8 cellular contexts compared by ENCODE assay signal in the genomic region with DNA sequence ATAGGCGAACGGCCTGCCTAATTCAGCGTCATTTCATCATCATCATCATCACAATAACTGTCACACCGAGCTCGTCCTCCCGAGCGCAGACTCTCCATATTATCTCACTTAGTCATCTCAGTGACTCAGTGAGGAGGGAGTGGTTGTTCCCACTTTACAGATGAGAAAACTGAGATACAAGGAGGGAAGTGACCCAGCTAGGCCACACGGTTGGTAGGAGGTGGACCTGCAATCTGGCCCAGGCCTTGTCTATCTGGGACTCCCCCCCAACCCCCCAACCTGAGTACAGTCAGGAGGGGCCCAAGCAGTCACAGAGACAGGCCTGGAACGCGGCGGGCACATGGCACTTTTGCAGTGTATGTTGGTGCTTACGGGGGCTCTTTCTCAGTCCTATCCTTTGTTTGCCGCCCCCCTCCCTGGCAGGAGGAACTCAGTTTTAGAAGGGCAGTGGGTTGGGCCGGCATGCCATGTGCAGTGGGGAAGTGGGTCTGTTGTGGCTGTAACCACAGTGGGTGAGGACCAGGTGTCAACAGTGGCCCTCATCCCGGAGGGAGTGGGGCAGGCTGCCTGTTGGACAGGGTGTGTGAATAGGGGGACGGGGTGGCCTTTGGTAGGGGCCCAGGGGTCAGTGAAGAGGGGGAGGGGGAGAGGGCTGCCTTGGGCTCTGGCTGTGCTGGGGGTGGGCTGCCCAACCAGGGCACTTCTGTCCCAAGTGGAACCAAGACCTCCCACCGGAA. TPM values are rescaled to one million over a fixed set of nuclear protein-coding genes. Genes with fewer than 3 reads are reported as not detected.
DNase-seq lines count a peak whose midpoint lies in the region; ATAC-seq and TF ChIP-seq lines count a peak whose summit lies in the region.

No MANE protein-coding gene starts in this region.

- no peaks in the 10 kb centered on the region for H3K9me3 Mint-ChIP-seq in mesothelial cell of epicardium

- peak overlapping the region; percentile 30 for H3K9ac ChIP-seq in mammary epithelial cell (ENCODE audit: insufficient read depth, low read length)

- in situ Hi-C loops in mammary epithelial cell (cut with MboI; ENCODE audit: low sequenced_read_pairs in 2 of 2), result loop anchor here in 1 of 2 donors (10.0 kb wide), 1 partner anchor 160 kb away; a partner anchor contains a TSS

- peaks cover 6% of the 10 kb centered on the region for H3K27me3 Mint-ChIP-seq in mesothelial cell of epicardium (ENCODE audit: low read depth)

- H3K4me3 Mint-ChIP-seq in mesothelial cell of epicardium, result peak overlapping the region; percentile 74

- H3K4me1 Mint-ChIP-seq in mesothelial cell of epicardium, result peaks cover 52% of the 10 kb centered on the region

- ATAC-seq in GM21390 (IDR thresholded peaks at IDR 0.05; ENCODE audit: unreplicated experiment), result no peak
- no peak for ATAC-seq in GM21825 (IDR thresholded peaks at IDR 0.05; ENCODE audit: unreplicated experiment)

- no peaks in the 10 kb centered on the region for H4K20me1 ChIP-seq in mammary epithelial cell (ENCODE audit: insufficient read depth, low read length)

- peak overlapping the region; percentile 77 for H3K27ac ChIP-seq in mammary epithelial cell (ENCODE audit: insufficient read depth, low read depth, low read length)
- H3K27ac ChIP-seq in vagina, result peak overlapping the region; percentile 98

- peak overlapping the region; percentile 88 for H2AFZ ChIP-seq in mammary epithelial cell (ENCODE audit: low read depth, low read length)

- CTCF ChIA-PET in mammary epithelial cell (lab: Charles Lee; ENCODE audit: low non-redundant PET), result no interaction called here

- H3K27me3 ChIP-seq in mammary epithelial cell (ENCODE audit: insufficient read depth, low read length), result no peaks in the 10 kb centered on the region
- H3K27me3 ChIP-seq in vagina, result no peaks in the 10 kb centered on the region

- no TSS peak for BruUV-seq in mammary epithelial cell (replicated peaks; lab: Mats Ljungman, UMichigan)

- dilution Hi-C loops in mammary epithelial cell (cut with HindIII; ENCODE audit: low sequenced_read_pairs), result loop anchor here (5.0 kb wide), 2 partner anchors 92 to 118 kb away; no protein-coding TSS in a partner anchor

- no peak for TF ChIP-seq POLR2A in vagina (IDR thresholded peaks at IDR 0.05)

- DNase-seq in stimulated activated CD4-positive, alpha-beta T cell treated with anti-CD3 and anti-CD28 coated beads, Interleukin-4, amount 100 ng/mL, for 24 hours, result peak; percentile 24
- DNase-seq in stimulated activated CD4-positive, alpha-beta T cell treated with anti-CD3 and anti-CD28 coated beads, Interleukin-2, amount 100 ng/mL, for 24 hours, result no peak
- DNase-seq in mammary epithelial cell (no peak), mesothelial cell of epicardium (ENCODE audit: low spot score in 2 of 2, unreplicated experiment in 2 of 2) (no peak), vagina (ENCODE audit: extremely low spot score in 2 of 2) (no peak)
- no peak for DNase-seq in activated CD4-positive, CD25-positive, alpha-beta regulatory T cell treated with anti-CD3 and anti-CD28 coated beads, Interleukin-2, amount 50 U/mL, for 72 hours

- H3K4me3 ChIP-seq in mammary epithelial cell (replicated peaks in 1 of 3; ENCODE audit: insufficient read depth in 1 of 3, low read depth in 2 of 3, low read length in 3 of 3), result peak overlapping the region in 1 of 3 experiments; percentile 58
- H3K4me3 ChIP-seq in vagina, result peak overlapping the region; percentile 73 to 77

- intact Hi-C loops in mammary epithelial cell (cut with micrococcal nuclease) (loop anchor here (1.0 to 5.0 kb wide), 5 partner anchors 56 to 160 kb away; a partner anchor contains a TSS), vagina (cut with DNase I) (loop anchor here (5.0 kb wide), 2 partner anchors 108 to 152 kb away; no protein-coding TSS in a partner anchor)

- no peaks in the 10 kb centered on the region for H3K9me3 ChIP-seq in mammary epithelial cell (replicated peaks; ENCODE audit: insufficient read depth, low read length)
- H3K9me3 ChIP-seq in vagina, result no peaks in the 10 kb centered on the region

- H3K4me1 ChIP-seq in mammary epithelial cell (ENCODE audit: insufficient read depth, low read length) (peaks cover 49% of the 10 kb centered on the region), vagina (peaks cover 42% of the 10 kb centered on the region)

- H3K4me2 ChIP-seq in mammary epithelial cell (ENCODE audit: insufficient read depth, low read depth, low read length), result peak overlapping the region; percentile 100

- peaks cover 28% of the 10 kb centered on the region for H3K79me2 ChIP-seq in mammary epithelial cell (ENCODE audit: insufficient read depth, low read length)

- H3K36me3 Mint-ChIP-seq in mesothelial cell of epicardium, result no peaks in the 10 kb centered on the region

- 20% methylated on average over 9 of the region's 17 CpGs for WGBS in mammary epithelial cell (ENCODE audit: low coverage, missing lambda C conversion rate)

- TF ChIP-seq CTCF in mammary epithelial cell (conservative IDR thresholded peaks at IDR 0.05 in 1 of 2, IDR thresholded peaks at IDR 0.05 in 1 of 2; ENCODE audit: extremely low read depth in 1 of 2, insufficient read depth in 1 of 2, low read depth in 1 of 2, low read length in 2 of 2) (no peak), mesothelial cell of epicardium (IDR thresholded peaks at IDR 0.05; ENCODE audit: unreplicated experiment) (no peak), vagina (IDR thresholded peaks at IDR 0.05) (no peak)

- peak overlapping the region; percentile 61 for H3K27ac Mint-ChIP-seq in mesothelial cell of epicardium

- H3K36me3 ChIP-seq in mammary epithelial cell (ENCODE audit: insufficient read depth, low read length), result no peaks in the 10 kb centered on the region
- no peaks in the 10 kb centered on the region for H3K36me3 ChIP-seq in vagina

RNA-seq across cellular contexts. Expression of a gene that starts 1.7 kb away (rescaled TPM):
- total RNA-seq in mammary epithelial cell, result 10 to 100 TPM; 31.0 to 39.2 TPM
- polyA plus RNA-seq in mammary epithelial cell, result 25.2 TPM
- polyA minus RNA-seq in mammary epithelial cell, result 28.5 TPM
- 43.7 to 46.0 TPM (median 45.0 TPM) in 3 replicates for total RNA-seq in mesothelial cell of epicardium
- 49.4 TPM for total RNA-seq in vagina
